8 cellular contexts compared by ENCODE assay signal in the genomic region with DNA sequence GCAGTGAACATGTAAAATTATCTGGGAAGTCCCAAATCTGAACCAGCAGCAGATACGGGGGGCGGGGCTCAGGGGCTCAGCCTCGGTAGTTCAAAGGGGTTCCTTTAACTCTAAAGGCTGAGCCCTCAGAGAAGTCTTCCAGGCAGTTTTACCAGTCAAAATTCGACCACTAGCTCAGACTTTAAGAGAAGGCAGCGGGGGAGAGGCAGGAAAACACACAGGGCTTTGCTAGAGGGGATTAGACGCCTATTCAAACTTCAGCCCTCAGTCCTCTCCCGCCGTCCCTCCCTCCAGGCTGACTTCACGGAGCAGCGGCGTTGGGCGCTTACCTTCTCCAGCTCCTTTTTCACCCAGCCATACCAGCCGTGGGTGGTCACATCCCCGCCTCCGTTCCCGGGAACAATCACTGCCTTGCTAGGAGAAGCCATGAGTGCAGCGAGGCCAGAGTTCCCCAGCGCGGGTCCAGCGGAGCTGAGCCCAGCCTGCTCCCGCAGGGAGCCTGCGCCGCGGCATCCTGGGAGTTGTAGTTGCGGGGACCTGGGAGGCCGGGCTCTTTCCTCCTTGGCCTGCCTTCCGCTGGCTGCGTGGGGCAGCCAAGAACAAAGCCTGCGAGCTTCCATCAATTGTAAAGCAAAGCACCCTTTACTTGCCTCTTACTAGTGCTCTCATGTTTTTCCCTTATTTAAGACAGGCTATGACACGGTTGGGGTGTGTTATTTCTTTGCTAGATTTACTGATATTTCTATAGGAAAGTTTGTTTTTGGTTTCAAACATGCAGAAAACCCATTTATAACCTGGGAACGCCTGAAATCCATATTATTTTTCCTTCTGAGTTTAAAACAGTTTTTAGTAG. TPM values are rescaled to one million over a fixed set of nuclear protein-coding genes. Genes with fewer than 3 reads are reported as not detected.
DNase-seq lines count a peak whose midpoint lies in the region; ATAC-seq and TF ChIP-seq lines count a peak whose summit lies in the region.

A gene (minus strand): TSS at position 486 of the 853 bp plus-strand sequence. CDS start 58 bp downstream, at position 428.

- ATAC-seq in GM19351 (IDR thresholded peaks at IDR 0.05; ENCODE audit: unreplicated experiment) (peak; percentile 95), HG03520 (IDR thresholded peaks at IDR 0.05; ENCODE audit: unreplicated experiment) (peak; percentile 97), lower lobe of right lung (peak; percentile 99 to 100)

- CTCF ChIA-PET in activated CD4-positive, alpha-beta memory T cell treated with anti-CD3 and anti-CD28 coated beads, Interleukin-2, amount 10 ng/mL, durations not matched to agents 7 days and 5 days (lab: Charles Lee): interaction anchor here (0.7 to 4.3 kb wide), 2 partner anchors 10 to 30 kb away, joined by 3 to 30 read pairs; a partner anchor contains a TSS

- peaks cover 13% of the 10 kb centered on the region for H3K36me3 Mint-ChIP-seq in activated CD4-positive, alpha-beta memory T cell treated with anti-CD3 and anti-CD28 coated beads, Interleukin-2, amount 10 ng/mL, durations not matched to agents 7 days and 5 days (ENCODE audit: low read depth)

- TF ChIP-seq CTCF in lower lobe of right lung (IDR thresholded peaks at IDR 0.05): no peak

- peak within 1 kb of the TSS; percentile 77 for H3K4me3 ChIP-seq in lower lobe of right lung

- H3K9me3 Mint-ChIP-seq in activated CD4-positive, alpha-beta memory T cell treated with anti-CD3 and anti-CD28 coated beads, Interleukin-2, amount 10 ng/mL, durations not matched to agents 7 days and 5 days: no peaks in the 10 kb centered on the region

- H3K27ac Mint-ChIP-seq in activated CD4-positive, alpha-beta memory T cell treated with anti-CD3 and anti-CD28 coated beads, Interleukin-2, amount 10 ng/mL, durations not matched to agents 7 days and 5 days: peak within 1 kb of the TSS; percentile 77

- H3K36me3 ChIP-seq in lower lobe of right lung: peaks cover 19% of the 10 kb centered on the region

- POLR2A ChIA-PET in activated CD4-positive, alpha-beta memory T cell treated with anti-CD3 and anti-CD28 coated beads, Interleukin-2, amount 10 ng/mL, durations not matched to agents 7 days and 5 days (lab: Charles Lee): interaction anchor here (1.0 to 4.7 kb wide), 8 partner anchors 10 to 359 kb away, joined by 3 to 143 read pairs (median 5); a partner anchor contains a TSS

- DNase-seq in CD1c-positive myeloid dendritic cell (ENCODE audit: extremely low spot score) (peak; percentile 81), NCI-H774 (lab: John Stamatoyannopoulos, UW) (peak; percentile 67), ecto neural progenitor cell (ENCODE audit: low spot score) (peak; percentile 94), lower lobe of right lung (peak; percentile 93)
- peak; percentile 79 for DNase-seq in activated CD4-positive, alpha-beta memory T cell treated with anti-CD3 and anti-CD28 coated beads, Interleukin-2, amount 10 ng/mL, durations not matched to agents 7 days and 5 days
- DNase-seq in stimulated activated CD4-positive, alpha-beta T cell treated with anti-CD3 and anti-CD28 coated beads, TNF-alpha, amount 100 ng/mL, for 1 hour (ENCODE audit: low read depth in 3 of 3, low spot score in 1 of 3): peak; percentile 20 to 61 (median 33)

- H3K27me3 ChIP-seq in lower lobe of right lung (ENCODE audit: low read depth): no peaks in the 10 kb centered on the region

- H3K27ac ChIP-seq in lower lobe of right lung: peak within 1 kb of the TSS; percentile 63

- H3K27me3 Mint-ChIP-seq in activated CD4-positive, alpha-beta memory T cell treated with anti-CD3 and anti-CD28 coated beads, Interleukin-2, amount 10 ng/mL, durations not matched to agents 7 days and 5 days: no peaks in the 10 kb centered on the region

- H3K9me3 ChIP-seq in lower lobe of right lung: no peaks in the 10 kb centered on the region

- H3K4me3 Mint-ChIP-seq in activated CD4-positive, alpha-beta memory T cell treated with anti-CD3 and anti-CD28 coated beads, Interleukin-2, amount 10 ng/mL, durations not matched to agents 7 days and 5 days: peak within 1 kb of the TSS; percentile 98

- H3K4me1 ChIP-seq in lower lobe of right lung: peaks cover 12% of the 10 kb centered on the region

- peaks cover 26% of the 10 kb centered on the region for H3K4me1 Mint-ChIP-seq in activated CD4-positive, alpha-beta memory T cell treated with anti-CD3 and anti-CD28 coated beads, Interleukin-2, amount 10 ng/mL, durations not matched to agents 7 days and 5 days

- intact Hi-C loops in lower lobe of right lung (cut with DNase I): no loop called here

RNA-seq across cellular contexts. Expression of the gene that starts here (rescaled TPM):
- 10 to 100 TPM; 18.0 to 20.4 TPM for total RNA-seq in activated CD4-positive, alpha-beta memory T cell treated with anti-CD3 and anti-CD28 coated beads, Interleukin-2, amount 10 ng/mL, durations not matched to agents 7 days and 5 days
- total RNA-seq in lower lobe of right lung: 15.3 TPM

Comparison
In these comparisons a context has a peak if more than half of its experiments do, and no peak if none do; other contexts are left out.
1. Peak in every context shown above with its lines: DNase-seq, ATAC-seq, H3K4me3 ChIP-seq and H3K27ac ChIP-seq.
2. DNase-seq: peak in every context shown above with its lines; median percentile 94 in ecto neural progenitor cell; 93 in lower lobe of right lung; 81 in CD1c-positive myeloid dendritic cell; 79 in activated CD4-positive, alpha-beta memory T cell treated with anti-CD3 and anti-CD28 coated beads, Interleukin-2, amount 10 ng/mL, durations not matched to agents 7 days and 5 days; 67 in NCI-H774; 33 in stimulated activated CD4-positive, alpha-beta T cell treated with anti-CD3 and anti-CD28 coated beads, TNF-alpha, amount 100 ng/mL, for 1 hour.